28 cellular contexts compared by ENCODE assay signal in the genomic region with DNA sequence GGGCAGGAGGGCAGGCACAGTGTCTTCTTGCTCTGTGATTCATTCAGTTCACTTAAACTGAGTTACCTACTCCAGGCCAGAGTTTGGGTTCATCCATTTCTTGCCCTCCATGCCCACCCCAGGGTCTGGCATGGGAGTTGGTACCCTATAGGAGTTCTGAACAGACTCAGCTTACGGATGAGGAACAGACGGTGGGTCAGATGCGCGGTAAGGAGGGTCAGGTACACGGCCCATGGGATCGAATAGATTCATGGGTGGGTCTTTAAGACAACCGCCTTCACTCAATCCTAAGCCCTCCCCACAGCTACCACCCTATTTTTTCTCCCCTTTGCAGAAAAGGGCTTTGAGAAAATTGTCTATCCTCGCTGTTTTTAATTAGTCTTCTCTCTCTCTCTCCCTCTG. TPM values are rescaled to one million over a fixed set of nuclear protein-coding genes. Genes with fewer than 3 reads are reported as not detected.
DNase-seq lines count a peak whose midpoint lies in the region; ATAC-seq and TF ChIP-seq lines count a peak whose summit lies in the region.
"Had no signal": no experiment of that assay in that cellular context is flagged by ENCODE, and none has a peak within 500 bp of the region (broad histone marks: within the 10 kb centered on the region; RNA-seq: fewer than 3 reads in every experiment).

No MANE protein-coding gene starts in this region.

- peak overlapping the region; percentile 99 for H3K27ac ChIP-seq in 22Rv1
- H3K27ac ChIP-seq in CD4-positive, CD25-positive, alpha-beta regulatory T cell (ENCODE audit: insufficient read depth, low read length, poor library complexity, severe bottlenecking) = no peak overlapping the region
- H3K27ac ChIP-seq in RWPE2 (ENCODE audit: poor library complexity, severe bottlenecking) = peak overlapping the region; percentile 83
- H3K27ac ChIP-seq: coronary artery, GM23248, left lung, psoas muscle, tibial nerve had no signal

- H3K4me3 Mint-ChIP-seq in CD4-positive, CD25-positive, alpha-beta regulatory T cell = no peak overlapping the region
- H3K4me3 Mint-ChIP-seq in nephron = peak overlapping the region in 1 of 3 experiments; percentile 7
- H3K4me3 Mint-ChIP-seq: effector memory CD8-positive, alpha-beta T cell; memory B cell had no signal

- H3K4me1 ChIP-seq in CD4-positive, CD25-positive, alpha-beta regulatory T cell (ENCODE audit: control insufficient read depth, insufficient read depth, low read length, poor library complexity, severe bottlenecking) = peaks cover 17% of the 10 kb centered on the region
- H3K4me1 ChIP-seq in RWPE2 (ENCODE audit: insufficient read depth, poor library complexity, severe bottlenecking) = peaks cover 77% of the 10 kb centered on the region

- TF ChIP-seq CTCF in 22Rv1 (IDR thresholded peaks at IDR 0.05) = no peak
- TF ChIP-seq CTCF in RWPE2 (IDR thresholded peaks at IDR 0.05; ENCODE audit: poor library complexity, severe bottlenecking) = no peak
- no peak for TF ChIP-seq CTCF in nephron (IDR thresholded peaks at IDR 0.05; ENCODE audit: unreplicated experiment in 3 of 3)

- H3K27ac Mint-ChIP-seq in CD4-positive, CD25-positive, alpha-beta regulatory T cell = peak overlapping the region in 2 of 3 donors; percentile 67 to 79
- peak overlapping the region in 2 of 3 experiments; percentile 2 to 41 for H3K27ac Mint-ChIP-seq in nephron
- H3K27ac Mint-ChIP-seq: effector memory CD8-positive, alpha-beta T cell; memory B cell had no signal

- no peak for ATAC-seq in CD4-positive, CD25-positive, alpha-beta regulatory T cell (ENCODE audit: low read depth in 2 of 2)
- ATAC-seq in RWPE2 (ENCODE audit: low read depth) (no peak), GM21717 (IDR thresholded peaks at IDR 0.05; ENCODE audit: unreplicated experiment) (no peak)
- ATAC-seq: effector memory CD8-positive, alpha-beta T cell; left lung; psoas muscle had no signal

- no peak overlapping the region for H3K4me3 ChIP-seq in CD4-positive, CD25-positive, alpha-beta regulatory T cell (ENCODE audit: low read depth, low read length)
- no peak overlapping the region for H3K4me3 ChIP-seq in RWPE2 (ENCODE audit: severe bottlenecking)
- H3K4me3 ChIP-seq: BLaER1 treated with 17β-estradiol and CSF1 and Interleukin-3, amounts not matched to agents 10 nM and 100 nM; coronary artery; GM23248; left lung; psoas muscle; tibial nerve had no signal

- no peak for DNase-seq in CD4-positive, CD25-positive, alpha-beta regulatory T cell
- no peak for DNase-seq in RWPE2 (ENCODE audit: low spot score)
- DNase-seq in NCI-H2227 treated with DMSO at 0.1 percent for 48 hours (lab: John Stamatoyannopoulos, UW) = no peak
- no peak for DNase-seq in midbrain (lab: John Stamatoyannopoulos, UW)
- no peak for DNase-seq in NCI-H1417 (lab: John Stamatoyannopoulos, UW)
- DNase-seq: activated CD4-positive, alpha-beta T cell treated with anti-CD3 and anti-CD28 coated beads for 48 hours; caudate nucleus; DND-41; effector memory CD8-positive, alpha-beta T cell; GF-D8; glutamatergic neuron; GM23248; left lung; NCI-H1092; NCI-H187 treated with DMSO at 0.1 percent for 48 hours; NCI-H524 treated with DMSO at 0.1 percent for 48 hours; NK-92 treated with Interleukin-12 subunit alpha and Interleukin-12 subunit beta, amount 100 ng/mL, for 24 hours; nucleus accumbens; psoas muscle; SHP77 treated with DMSO at 0.1 percent for 48 hours; stimulated activated CD4-positive, alpha-beta T cell treated with anti-CD3 and anti-CD28 coated beads, Interleukin-4, amount 100 ng/mL, for 1 hour had no signal

- peaks cover 4% of the 10 kb centered on the region for H3K36me3 Mint-ChIP-seq in CD4-positive, CD25-positive, alpha-beta regulatory T cell
- H3K36me3 Mint-ChIP-seq in nephron (ENCODE audit: low read depth) = no peaks in the 10 kb centered on the region
- H3K36me3 Mint-ChIP-seq: memory B cell had no signal

- H3K27me3 Mint-ChIP-seq in CD4-positive, CD25-positive, alpha-beta regulatory T cell = no peaks in the 10 kb centered on the region
- H3K27me3 Mint-ChIP-seq in nephron (ENCODE audit: low read depth) = peaks cover 9% of the 10 kb centered on the region

- no peaks in the 10 kb centered on the region for H3K9me3 ChIP-seq in CD4-positive, CD25-positive, alpha-beta regulatory T cell (ENCODE audit: control insufficient read depth in 2 of 2, low read length in 2 of 2)
- no peaks in the 10 kb centered on the region for H3K9me3 ChIP-seq in RWPE2 (ENCODE audit: severe bottlenecking)
- H3K9me3 ChIP-seq: BLaER1 treated with 17β-estradiol and CSF1 and Interleukin-3, amounts not matched to agents 10 nM and 100 nM; left lung; psoas muscle; tibial nerve had no signal

- peaks cover 10 to 45% (median 25%) of the 10 kb centered on the region in 4 donors for H3K4me1 Mint-ChIP-seq in CD4-positive, CD25-positive, alpha-beta regulatory T cell
- H3K4me1 Mint-ChIP-seq in nephron = peaks cover 4% of the 10 kb centered on the region

- no peaks in the 10 kb centered on the region for H3K36me3 ChIP-seq in CD4-positive, CD25-positive, alpha-beta regulatory T cell (ENCODE audit: control insufficient read depth, insufficient read depth, low read length)
- no peaks in the 10 kb centered on the region for H3K36me3 ChIP-seq in RWPE2 (ENCODE audit: low read depth)
- H3K36me3 ChIP-seq: BLaER1 treated with 17β-estradiol and CSF1 and Interleukin-3, amounts not matched to agents 10 nM and 100 nM; left lung; tibial nerve had no signal

- H3K27me3 ChIP-seq in CD4-positive, CD25-positive, alpha-beta regulatory T cell (ENCODE audit: control insufficient read depth, insufficient read depth, low read length) = no peaks in the 10 kb centered on the region
- no peaks in the 10 kb centered on the region for H3K27me3 ChIP-seq in RWPE2 (ENCODE audit: insufficient read depth, poor library complexity, severe bottlenecking)
- H3K27me3 ChIP-seq: BLaER1 treated with 17β-estradiol and CSF1 and Interleukin-3, amounts not matched to agents 10 nM and 100 nM; left lung; tibial nerve had no signal

- H3K9me3 Mint-ChIP-seq in CD4-positive, CD25-positive, alpha-beta regulatory T cell = peaks cover 0 to 1% (median 0%) of the 10 kb centered on the region in 7 donors
- H3K9me3 Mint-ChIP-seq in nephron = no peaks in the 10 kb centered on the region
- H3K9me3 Mint-ChIP-seq: effector memory CD8-positive, alpha-beta T cell; memory B cell had no signal

RNA-seq across cellular contexts. Expression of a gene that starts 13.1 kb away (rescaled TPM):
- 6.0 TPM for total RNA-seq in CD4-positive, CD25-positive, alpha-beta regulatory T cell
- polyA plus RNA-seq in CD4-positive, CD25-positive, alpha-beta regulatory T cell = 10 to 100 TPM; 15.0 to 22.6 (median 19.6) TPM

RNA-seq across cellular contexts. Expression of a gene that starts 20.6 kb away (rescaled TPM):
- total RNA-seq in CD4-positive, CD25-positive, alpha-beta regulatory T cell = 1.5 TPM
- 1 to 10 TPM in 2 of 4 donors, under 1 TPM in 1, not detected in 1; 0.52 to 1.5 (median 1.1) TPM for polyA plus RNA-seq in CD4-positive, CD25-positive, alpha-beta regulatory T cell

RNA-seq across cellular contexts. Expression of a gene that starts 40.6 kb away (rescaled TPM):
- 93.9 TPM for total RNA-seq in CD4-positive, CD25-positive, alpha-beta regulatory T cell
- 100 to 1,000 TPM in 1 of 4 donors, 10 to 100 TPM in 3; 87.5 to 115 (median 91.8) TPM for polyA plus RNA-seq in CD4-positive, CD25-positive, alpha-beta regulatory T cell

RNA-seq across cellular contexts. Expression of a gene that starts 42.1 kb away (rescaled TPM):
- total RNA-seq in CD4-positive, CD25-positive, alpha-beta regulatory T cell = 4.9 TPM
- under 1 TPM; 0.29 to 0.44 (median 0.38) TPM for polyA plus RNA-seq in CD4-positive, CD25-positive, alpha-beta regulatory T cell
